Comparison of ENCODE assay signal across 8 cellular contexts in genomic region chr4:95548738-95549245, GRCh38. TPM values are rescaled to one million over a fixed set of nuclear protein-coding genes. Genes with fewer than 3 reads are reported as not detected.
DNase-seq lines count a peak whose midpoint lies in the region; ATAC-seq and TF ChIP-seq lines count a peak whose summit lies in the region.

Gene UNC5C (minus strand): TSS chr4:95548973.

- DNase-seq in AG20443 (ENCODE audit: low spot score) (peak; percentile 35), heart right ventricle (peak; percentile 78 to 83), omental fat pad (ENCODE audit: low spot score) (no peak)
- DNase-seq in activated naive CD8-positive, alpha-beta T cell treated with anti-CD3 and anti-CD28 coated beads, Interleukin-2, amount 10 ng/mL, durations not matched to agents 7 days and 5 days: peak; percentile 33
- DNase-seq in stimulated activated CD4-positive, alpha-beta T cell treated with anti-CD3 and anti-CD28 coated beads, Interleukin-4, amount 100 ng/mL, for 1 hour: no peak

- H3K27ac Mint-ChIP-seq in activated naive CD8-positive, alpha-beta T cell treated with anti-CD3 and anti-CD28 coated beads, Interleukin-2, amount 10 ng/mL, durations not matched to agents 7 days and 5 days: no peak within 1 kb of the TSS

- no peaks in the 10 kb centered on the region for H3K36me3 Mint-ChIP-seq in activated naive CD8-positive, alpha-beta T cell treated with anti-CD3 and anti-CD28 coated beads, Interleukin-2, amount 10 ng/mL, durations not matched to agents 7 days and 5 days

- H3K36me3 ChIP-seq in heart right ventricle: no peaks in the 10 kb centered on the region

- peak within 1 kb of the TSS; percentile 44 to 72 (median 70) for H3K4me3 ChIP-seq in heart right ventricle

- peaks cover 0 to 25% (median 10%) of the 10 kb centered on the region in 9 donors for H3K4me1 ChIP-seq in heart right ventricle

- H3K4me1 Mint-ChIP-seq in activated naive CD8-positive, alpha-beta T cell treated with anti-CD3 and anti-CD28 coated beads, Interleukin-2, amount 10 ng/mL, durations not matched to agents 7 days and 5 days: peaks cover 13% of the 10 kb centered on the region

- TF ChIP-seq CTCF in heart right ventricle (IDR thresholded peaks at IDR 0.05): peak in 2 of 9 donors; percentile 8 to 31
- no peak for TF ChIP-seq CTCF in omental fat pad (IDR thresholded peaks at IDR 0.05)

- peak; percentile 5 for ATAC-seq in HG03354 (IDR thresholded peaks at IDR 0.05; ENCODE audit: poor library complexity, severe bottlenecking, unreplicated experiment)
- peak; percentile 24 for ATAC-seq in activated naive CD8-positive, alpha-beta T cell treated with anti-CD3 and anti-CD28 coated beads, Interleukin-2, amount 10 ng/mL, durations not matched to agents 7 days and 5 days (ENCODE audit: low read depth)
- ATAC-seq in heart right ventricle: peak; percentile 85 to 94 (median 88)
- ATAC-seq in omental fat pad (ENCODE audit: low FRiP score): peak; percentile 67
- ATAC-seq in HG03469 (IDR thresholded peaks at IDR 0.05; ENCODE audit: unreplicated experiment): no peak
- ATAC-seq in HG03571 (IDR thresholded peaks at IDR 0.05; ENCODE audit: unreplicated experiment): no peak

- POLR2A ChIA-PET in activated naive CD8-positive, alpha-beta T cell treated with anti-CD3 and anti-CD28 coated beads, Interleukin-2, amount 10 ng/mL, durations not matched to agents 7 days and 5 days (lab: Charles Lee): no interaction called here

- 0 to 1% methylated on average over 36 to 37 of the region's 37 CpGs for WGBS in heart right ventricle, 2 donors

- peaks cover 69% of the 10 kb centered on the region for H3K27me3 Mint-ChIP-seq in activated naive CD8-positive, alpha-beta T cell treated with anti-CD3 and anti-CD28 coated beads, Interleukin-2, amount 10 ng/mL, durations not matched to agents 7 days and 5 days

- H3K27ac ChIP-seq in heart right ventricle: peak within 1 kb of the TSS; percentile 70 to 88 (median 85)

- peaks cover 0 to 61% (median 48%) of the 10 kb centered on the region in 7 donors for H3K27me3 ChIP-seq in heart right ventricle

- peak within 1 kb of the TSS; percentile 79 for H3K4me3 Mint-ChIP-seq in activated naive CD8-positive, alpha-beta T cell treated with anti-CD3 and anti-CD28 coated beads, Interleukin-2, amount 10 ng/mL, durations not matched to agents 7 days and 5 days

- H3K9me3 Mint-ChIP-seq in activated naive CD8-positive, alpha-beta T cell treated with anti-CD3 and anti-CD28 coated beads, Interleukin-2, amount 10 ng/mL, durations not matched to agents 7 days and 5 days: no peaks in the 10 kb centered on the region

- intact Hi-C loops in heart right ventricle (cut with DNase I): loop anchor here in 2 of 10 donors (10.0 kb wide), 1 partner anchor 384 kb away; no protein-coding TSS in a partner anchor

- no peaks in the 10 kb centered on the region for H3K9me3 ChIP-seq in heart right ventricle

RNA-seq across cellular contexts. Expression of gene UNC5C, which starts in this region (rescaled TPM):
- not detected for total RNA-seq in activated naive CD8-positive, alpha-beta T cell treated with anti-CD3 and anti-CD28 coated beads, Interleukin-2, amount 10 ng/mL, durations not matched to agents 7 days and 5 days
- total RNA-seq in heart right ventricle (1 to 10 TPM; 1.1 to 3.2 (median 1.7) TPM), omental fat pad (1 to 10 TPM; 4.6 to 8.1 (median 6.0) TPM)
- polyA plus RNA-seq in heart right ventricle: under 1 TPM; 0.44 to 0.54 TPM

Comparison
In these comparisons a context has a peak if more than half of its experiments do, and no peak if none do; other contexts are left out.
1. Peak in DNase-seq and ATAC-seq in activated naive CD8-positive, alpha-beta T cell treated with anti-CD3 and anti-CD28 coated beads, Interleukin-2, amount 10 ng/mL, durations not matched to agents 7 days and 5 days; RNA of the gene not detected or under 1 TPM.
2. DNase-seq: peak in AG20443 (single experiment) and heart right ventricle (2 of 2); none in omental fat pad (single experiment) and stimulated activated CD4-positive, alpha-beta T cell treated with anti-CD3 and anti-CD28 coated beads, Interleukin-4, amount 100 ng/mL, for 1 hour (single experiment).
3. ATAC-seq: peak in HG03354 (single experiment), heart right ventricle (8 of 8) and omental fat pad (single experiment); none in HG03469 (single experiment) and HG03571 (single experiment).